ENCODE assay signal across 18 cellular contexts in the genomic region with DNA sequence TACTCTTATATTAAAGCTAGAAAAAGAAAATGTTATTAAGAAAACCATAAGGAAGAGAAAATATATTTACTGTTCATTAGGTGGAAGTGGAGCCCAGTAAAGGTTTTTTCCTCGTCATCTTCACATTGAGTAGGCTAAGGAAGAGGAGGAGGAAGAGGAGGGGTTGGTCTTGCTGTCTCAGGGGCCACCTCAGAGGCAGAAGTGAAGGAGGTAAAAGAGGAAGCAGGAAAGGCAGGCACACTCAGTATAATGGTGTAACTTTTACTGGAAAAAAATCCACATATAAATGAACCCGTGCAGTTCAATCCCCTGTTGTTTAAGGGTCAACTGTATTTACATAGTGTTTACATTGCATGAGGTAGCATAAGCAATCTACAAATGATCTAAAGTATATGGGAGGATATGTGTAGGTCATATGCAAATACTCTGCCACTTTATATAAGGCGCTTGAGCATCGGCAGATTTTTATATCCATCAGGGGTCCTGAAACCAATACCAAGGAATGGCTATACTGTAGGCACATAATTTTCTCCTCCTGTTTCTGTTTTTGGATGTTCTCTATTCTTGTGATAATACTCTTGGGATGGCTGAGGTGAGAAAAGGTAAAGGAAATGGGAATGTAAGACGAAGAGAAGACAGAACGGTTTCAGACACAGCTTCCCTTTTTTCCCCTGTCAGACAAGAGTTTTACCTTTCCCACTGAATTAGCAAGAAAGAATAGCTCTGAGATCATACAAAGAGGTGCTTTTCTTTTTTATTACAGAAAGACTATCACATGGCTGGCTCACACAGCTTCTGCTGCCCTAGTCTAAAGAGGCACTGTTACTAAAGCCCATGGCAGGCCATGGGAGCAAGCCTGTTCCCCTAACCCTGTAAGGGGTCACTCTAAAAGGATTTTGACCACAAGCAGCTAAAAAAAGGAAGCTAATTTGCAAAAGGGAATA. TPM values are rescaled to one million over a fixed set of nuclear protein-coding genes. Genes with fewer than 3 reads are reported as not detected.
A peak's percentile ranks its signal among the peaks of the same experiment; 100 is the strongest.
DNase-seq lines count a peak whose midpoint lies in the region; ATAC-seq and TF ChIP-seq lines count a peak whose summit lies in the region.
"Had no signal": no experiment of that assay in that cellular context is flagged by ENCODE, and none has a peak within 500 bp of the region (broad histone marks: within the 10 kb centered on the region; RNA-seq: fewer than 3 reads in every experiment).

No MANE protein-coding gene starts in this region.

- POLR2A ChIA-PET in naive thymus-derived CD4-positive, alpha-beta T cell (lab: Charles Lee) = no interaction called here
- POLR2A ChIA-PET in activated CD8-positive, alpha-beta T cell treated with anti-CD3 and anti-CD28 coated beads for 36 hours (lab: Charles Lee) = interaction anchor here (0.8 to 1.4 kb wide), 3 partner anchors 14 to 136 kb away, joined by 3 read pairs; no protein-coding TSS in a partner anchor

- DNase-seq in Calu3 = no peak
- DNase-seq in Kasumi-1 (lab: John Stamatoyannopoulos, UW) = peak; percentile 59 to 63
- peak; percentile 88 for DNase-seq in SKM-1 treated with dmso at 0.1 percent for 144 hours (lab: John Stamatoyannopoulos, UW; ENCODE audit: unreplicated experiment)
- no peak for DNase-seq in naive thymus-derived CD4-positive, alpha-beta T cell
- DNase-seq in esophagus squamous epithelium (lab: John Stamatoyannopoulos, UW) = no peak
- no peak for DNase-seq in activated T-cell treated with anti-CD3 and anti-CD28 coated beads, Interleukin-2, amount 50 U/mL, for 48 hours
- DNase-seq in activated CD8-positive, alpha-beta T cell treated with anti-CD3 and anti-CD28 coated beads for 36 hours = no peak
- no peak for DNase-seq in activated CD4-positive, alpha-beta T cell treated with anti-CD3 and anti-CD28 coated beads for 4 hours
- DNase-seq: caudate nucleus, DMS79, immature natural killer cell, mucosa of descending colon, NCI-H1417, NCI-H446 treated with DMSO at 0.1 percent for 48 hours, ovary had no signal

- H3K36me3 Mint-ChIP-seq in Calu3 (ENCODE audit: insufficient read depth, unreplicated experiment) = peaks cover 6% of the 10 kb centered on the region
- H3K36me3 Mint-ChIP-seq in naive thymus-derived CD4-positive, alpha-beta T cell = peaks cover 0 to 48% (median 19%) of the 10 kb centered on the region in 5 donors
- peaks cover 8% of the 10 kb centered on the region for H3K36me3 Mint-ChIP-seq in activated CD8-positive, alpha-beta T cell treated with anti-CD3 and anti-CD28 coated beads for 36 hours (ENCODE audit: low read depth)

- peaks cover 53% of the 10 kb centered on the region for H3K4me1 Mint-ChIP-seq in Calu3 (ENCODE audit: low read depth, unreplicated experiment)
- peaks cover 10 to 22% (median 18%) of the 10 kb centered on the region in 7 donors for H3K4me1 Mint-ChIP-seq in naive thymus-derived CD4-positive, alpha-beta T cell
- H3K4me1 Mint-ChIP-seq in activated CD8-positive, alpha-beta T cell treated with anti-CD3 and anti-CD28 coated beads for 36 hours (ENCODE audit: low read depth) = peaks cover 17% of the 10 kb centered on the region

- TF ChIP-seq CTCF in Calu3 (IDR thresholded peaks at IDR 0.05; ENCODE audit: unreplicated experiment) (no peak), esophagus squamous epithelium (IDR thresholded peaks at IDR 0.05) (no peak)
- TF ChIP-seq CTCF in activated CD8-positive, alpha-beta T cell treated with anti-CD3 and anti-CD28 coated beads for 36 hours (IDR thresholded peaks at IDR 0.05) = no peak

- WGBS in esophagus squamous epithelium, 2 donors = 75 to 80% methylated on average over 6 of the region's 6 CpGs

- no peaks in the 10 kb centered on the region for H3K27me3 ChIP-seq in naive thymus-derived CD4-positive, alpha-beta T cell (ENCODE audit: control insufficient read depth in 2 of 2, insufficient read depth in 2 of 2, low read length in 2 of 2)
- no peaks in the 10 kb centered on the region for H3K27me3 ChIP-seq in esophagus squamous epithelium
- H3K27me3 ChIP-seq: gastroesophageal sphincter, ovary had no signal

- H3K9me3 ChIP-seq in naive thymus-derived CD4-positive, alpha-beta T cell (ENCODE audit: control insufficient read depth in 2 of 3, low read length in 3 of 3) = no peaks in the 10 kb centered on the region
- H3K9me3 ChIP-seq in esophagus squamous epithelium = no peaks in the 10 kb centered on the region
- H3K9me3 ChIP-seq: gastroesophageal sphincter, mucosa of descending colon, ovary had no signal

- peaks cover 0 to 8% (median 0%) of the 10 kb centered on the region in 3 experiments for H3K36me3 ChIP-seq in naive thymus-derived CD4-positive, alpha-beta T cell (ENCODE audit: control insufficient read depth in 2 of 3, insufficient read depth in 3 of 3, low read length in 3 of 3)
- H3K36me3 ChIP-seq in esophagus squamous epithelium = peaks cover 0 to 21% (median 0%) of the 10 kb centered on the region in 3 donors
- H3K36me3 ChIP-seq: gastroesophageal sphincter, ovary had no signal

- H3K4me1 ChIP-seq in naive thymus-derived CD4-positive, alpha-beta T cell (ENCODE audit: control insufficient read depth in 2 of 2, insufficient read depth in 2 of 2, low read length in 2 of 2) = no peaks in the 10 kb centered on the region
- peaks cover 0 to 17% (median 8%) of the 10 kb centered on the region in 3 donors for H3K4me1 ChIP-seq in esophagus squamous epithelium

- peak; percentile 41 for ATAC-seq in naive thymus-derived CD4-positive, alpha-beta T cell
- ATAC-seq in activated CD8-positive, alpha-beta T cell treated with anti-CD3 and anti-CD28 coated beads for 36 hours = no peak
- ATAC-seq: activated naive CD4-positive, alpha-beta T cell treated with anti-CD3 and anti-CD28 coated beads, Interleukin-2, amount 50 U/mL, for 72 hours; gastroesophageal sphincter; mucosa of descending colon had no signal

- intact Hi-C loops in Calu3 (cut with micrococcal nuclease; ENCODE audit: unreplicated experiment) = no loop called here
- intact Hi-C loops in naive thymus-derived CD4-positive, alpha-beta T cell (cut with micrococcal nuclease) = no loop called here
- intact Hi-C loops in esophagus squamous epithelium (cut with DNase I) = no loop called here
- intact Hi-C loops in activated CD8-positive, alpha-beta T cell treated with anti-CD3 and anti-CD28 coated beads for 36 hours (cut with micrococcal nuclease) = no loop called here

- H3K4me3 Mint-ChIP-seq in Calu3 (ENCODE audit: low read depth, unreplicated experiment) = no peak overlapping the region
- no peak overlapping the region for H3K4me3 Mint-ChIP-seq in naive thymus-derived CD4-positive, alpha-beta T cell
- H3K4me3 Mint-ChIP-seq in activated CD8-positive, alpha-beta T cell treated with anti-CD3 and anti-CD28 coated beads for 36 hours = no peak overlapping the region
- H3K4me3 Mint-ChIP-seq: immature natural killer cell had no signal

- H3K9me3 Mint-ChIP-seq in Calu3 (ENCODE audit: low read depth, unreplicated experiment) = no peaks in the 10 kb centered on the region
- peaks cover 0 to 3% (median 0%) of the 10 kb centered on the region in 11 donors for H3K9me3 Mint-ChIP-seq in naive thymus-derived CD4-positive, alpha-beta T cell
- H3K9me3 Mint-ChIP-seq in activated CD8-positive, alpha-beta T cell treated with anti-CD3 and anti-CD28 coated beads for 36 hours = no peaks in the 10 kb centered on the region
- H3K9me3 Mint-ChIP-seq: activated naive CD4-positive, alpha-beta T cell treated with anti-CD3 and anti-CD28 coated beads, Interleukin-2, amount 50 U/mL, for 72 hours; immature natural killer cell had no signal

- no peak overlapping the region for H3K27ac ChIP-seq in naive thymus-derived CD4-positive, alpha-beta T cell (ENCODE audit: low read depth, low read length)
- no peak overlapping the region for H3K27ac ChIP-seq in esophagus squamous epithelium
- H3K27ac ChIP-seq: gastroesophageal sphincter, ovary, RWPE1 had no signal

- no peak overlapping the region for H3K4me3 ChIP-seq in naive thymus-derived CD4-positive, alpha-beta T cell (ENCODE audit: low read length)
- H3K4me3 ChIP-seq in esophagus squamous epithelium = no peak overlapping the region
- H3K4me3 ChIP-seq: gastroesophageal sphincter, mucosa of descending colon, ovary had no signal

- H3K27ac Mint-ChIP-seq in Calu3 (ENCODE audit: unreplicated experiment) = peak overlapping the region; percentile 45
- peak overlapping the region in 2 of 9 donors; percentile 25 to 65 for H3K27ac Mint-ChIP-seq in naive thymus-derived CD4-positive, alpha-beta T cell
- no peak overlapping the region for H3K27ac Mint-ChIP-seq in activated CD8-positive, alpha-beta T cell treated with anti-CD3 and anti-CD28 coated beads for 36 hours
- H3K27ac Mint-ChIP-seq: activated naive CD4-positive, alpha-beta T cell treated with anti-CD3 and anti-CD28 coated beads, Interleukin-2, amount 50 U/mL, for 72 hours had no signal

- CTCF ChIA-PET in Calu3 (lab: Charles Lee) = interaction anchor here (1.5 kb wide), 1 partner anchor 13 kb away, joined by 4 read pairs; no protein-coding TSS in a partner anchor
- CTCF ChIA-PET in naive thymus-derived CD4-positive, alpha-beta T cell (lab: Charles Lee) = no interaction called here
- CTCF ChIA-PET in activated CD8-positive, alpha-beta T cell treated with anti-CD3 and anti-CD28 coated beads for 36 hours (lab: Charles Lee) = no interaction called here

- H3K27me3 Mint-ChIP-seq in Calu3 (ENCODE audit: unreplicated experiment) = no peaks in the 10 kb centered on the region
- no peaks in the 10 kb centered on the region for H3K27me3 Mint-ChIP-seq in naive thymus-derived CD4-positive, alpha-beta T cell
- H3K27me3 Mint-ChIP-seq in activated CD8-positive, alpha-beta T cell treated with anti-CD3 and anti-CD28 coated beads for 36 hours = no peaks in the 10 kb centered on the region

- TF ChIP-seq POLR2A in esophagus squamous epithelium (IDR thresholded peaks at IDR 0.05) = no peak

- BruUV-seq in Calu3 (replicated peaks; lab: Mats Ljungman, UMichigan) = no TSS peak

RNA-seq across cellular contexts. Expression of a gene that starts 59.9 kb away (rescaled TPM):
- total RNA-seq in Calu3 (2022) (43.9 and 48.4 TPM in 2 replicates), esophagus squamous epithelium (10 to 100 TPM; 14.9 to 33.4 (median 22.4) TPM)
- total RNA-seq in naive thymus-derived CD4-positive, alpha-beta T cell = 10 to 100 TPM; 16.2 to 29.7 (median 25.4) TPM
- polyA plus RNA-seq in naive thymus-derived CD4-positive, alpha-beta T cell = 10 to 100 TPM; 10.4 to 11.5 TPM
- 10 to 100 TPM; 15.0 to 15.2 TPM for total RNA-seq in activated CD8-positive, alpha-beta T cell treated with anti-CD3 and anti-CD28 coated beads for 36 hours

Comparison
In these comparisons a context has a peak if more than half of its experiments do, and no peak if none do; other contexts are left out.
1. DNase-seq: peak in Kasumi-1 (2 of 2) and SKM-1 treated with dmso at 0.1 percent for 144 hours (single experiment); none in Calu3 (single experiment), naive thymus-derived CD4-positive, alpha-beta T cell (0 of 9), esophagus squamous epithelium (single experiment), activated T-cell treated with anti-CD3 and anti-CD28 coated beads, Interleukin-2, amount 50 U/mL, for 48 hours (0 of 2), activated CD8-positive, alpha-beta T cell treated with anti-CD3 and anti-CD28 coated beads for 36 hours (single experiment) and activated CD4-positive, alpha-beta T cell treated with anti-CD3 and anti-CD28 coated beads for 4 hours (0 of 2).